In genomic region chr1:185733818-185734709, GRCh38 we compare ENCODE assay signal across 1 cellular context.
A peak's percentile ranks its signal among the peaks of the same experiment; 100 is the strongest.
TF ChIP-seq lines count a peak whose summit lies in the region.

Gene HMCN1 (plus strand): TSS chr1:185734391. CDS start chr1:185734780, 389 bp downstream.

TF ChIP-seq in HEK293, 187 proteins besides CTCF, POLR2A, EP300 and RAD21 (continued from another document and continues in another):
- TF ChIP-seq ZNF350 (tag by site-specific recombination; IDR thresholded peaks at IDR 0.05) (no peak), ZSCAN16 (tag by site-specific recombination; IDR thresholded peaks at IDR 0.05) (no peak), ZNF157 (tag by site-specific recombination; IDR thresholded peaks at IDR 0.05) (no peak), ZNF24 (tag by site-specific recombination; IDR thresholded peaks at IDR 0.05) (0 out of 2 replicates have a peak, but pooled peaks have one; percentile 31), ZNF184 (tag by site-specific recombination; IDR thresholded peaks at IDR 0.05) (no peak), ZNF76 (tag by site-specific recombination; IDR thresholded peaks at IDR 0.05; ENCODE audit: borderline replicate concordance, low read depth) (peak; percentile 30; the same call in 1 of the 2 replicates), HOXC10 (CRISPR knock-in tag; IDR thresholded peaks at IDR 0.05) (no peak), ZNF510 (tag by site-specific recombination; IDR thresholded peaks at IDR 0.05; ENCODE audit: insufficient replicate concordance) (no peak), ZNF132 (tag by site-specific recombination; IDR thresholded peaks at IDR 0.05; ENCODE audit: borderline replicate concordance) (no peak), GLI4 (tag by site-specific recombination; IDR thresholded peaks at IDR 0.05) (no peak), ZNF677 (tag by site-specific recombination; IDR thresholded peaks at IDR 0.05) (0 out of 2 replicates have a peak, but pooled peaks have one; percentile 11), ZNF324 (tag by site-specific recombination; IDR thresholded peaks at IDR 0.05) (peak; percentile 66; the same call in 1 of the 2 replicates), ZBTB20 (tag by site-specific recombination; IDR thresholded peaks at IDR 0.05) (peak; percentile 32), ZFP37 (tag by site-specific recombination; IDR thresholded peaks at IDR 0.05) (peak; percentile 82; the same call in 1 of the 2 replicates), ZNF341 (tag by site-specific recombination; IDR thresholded peaks at IDR 0.05; ENCODE audit: low read depth) (peak; percentile 62), ZNF10 (tag by site-specific recombination; IDR thresholded peaks at IDR 0.05) (peak; percentile 97), ZBTB17 (tag by site-specific recombination; IDR thresholded peaks at IDR 0.05) (peak; percentile 90), ZNF768 (tag by site-specific recombination; IDR thresholded peaks at IDR 0.05) (no peak), ZNF366 (tag by site-specific recombination; conservative IDR thresholded peaks at IDR 0.05) (peak; percentile 80), ZNF610 (tag by site-specific recombination; IDR thresholded peaks at IDR 0.05; ENCODE audit: borderline replicate concordance) (no peak), SP3 (tag by site-specific recombination; IDR thresholded peaks at IDR 0.05) (peak; percentile 47), GLIS1 (tag by site-specific recombination; IDR thresholded peaks at IDR 0.05) (peak; percentile 89), ZNF501 (tag by site-specific recombination; IDR thresholded peaks at IDR 0.05) (peak; percentile 30), ZNF837 (tag by site-specific recombination; IDR thresholded peaks at IDR 0.05) (no peak), ZNF654 (tag by site-specific recombination; IDR thresholded peaks at IDR 0.05; ENCODE audit: low read depth) (no peak), GLIS2 (tag by site-specific recombination; IDR thresholded peaks at IDR 0.05) (peak; percentile 92), ZNF37A (tag by site-specific recombination; IDR thresholded peaks at IDR 0.05) (no peak), ZBTB7A (tag by site-specific recombination; IDR thresholded peaks at IDR 0.05; ENCODE audit: low read depth) (no peak), ZXDB (tag by site-specific recombination; IDR thresholded peaks at IDR 0.05) (peak; percentile 68), ZBTB8A (tag by site-specific recombination; IDR thresholded peaks at IDR 0.05) (peak; percentile 68), ZBTB6 (tag by site-specific recombination; IDR thresholded peaks at IDR 0.05) (peak; percentile 59), ZNF112 (tag by site-specific recombination; IDR thresholded peaks at IDR 0.05) (no peak), ZNF660 (tag by site-specific recombination; IDR thresholded peaks at IDR 0.05) (0 out of 2 replicates have a peak, but pooled peaks have one; percentile 73), ZNF558 (tag by site-specific recombination; IDR thresholded peaks at IDR 0.05) (peak; percentile 35; the same call in 1 of the 2 replicates), ZNF529 (tag by site-specific recombination; IDR thresholded peaks at IDR 0.05; ENCODE audit: insufficient replicate concordance) (no peak), ZNF214 (tag by site-specific recombination; IDR thresholded peaks at IDR 0.05; ENCODE audit: borderline replicate concordance) (no peak), ZNF843 (tag by site-specific recombination; IDR thresholded peaks at IDR 0.05) (peak; percentile 62), ZNF473 (tag by site-specific recombination; IDR thresholded peaks at IDR 0.05) (no peak), TRIM28 (IDR thresholded peaks at IDR 0.05; ENCODE audit: borderline replicate concordance, low read length) (no peak), TCF7L2 (IDR thresholded peaks at IDR 0.05; ENCODE audit: borderline replicate concordance, low read depth, low read length) (peak; percentile 44; the same call in 1 of the 2 replicates), ZNF658 (tag by site-specific recombination; IDR thresholded peaks at IDR 0.05) (no peak), ZNF626 (tag by site-specific recombination; IDR thresholded peaks at IDR 0.05) (0 out of 2 replicates have a peak, but pooled peaks have one; percentile 22), ZNF354C (tag by site-specific recombination; IDR thresholded peaks at IDR 0.05; ENCODE audit: borderline replicate concordance, low read depth) (no peak), ZSCAN30 (tag by site-specific recombination; IDR thresholded peaks at IDR 0.05) (peak; percentile 76; the same call in 1 of the 2 replicates), BCL11A (tag by site-specific recombination; IDR thresholded peaks at IDR 0.05; ENCODE audit: low read depth) (peak; percentile 39; the same call in 1 of the 2 replicates), ZNF175 (tag by site-specific recombination; IDR thresholded peaks at IDR 0.05) (no peak), IKZF3 (tag by site-specific recombination; IDR thresholded peaks at IDR 0.05) (peak; percentile 86), ZBTB26 (tag by site-specific recombination; optimal IDR thresholded peaks at IDR 0.05) (peak; percentile 37), ZEB2 (tag by site-specific recombination; IDR thresholded peaks at IDR 0.05) (peak; percentile 86), FEZF1 (tag by site-specific recombination; IDR thresholded peaks at IDR 0.05) (0 out of 2 replicates have a peak, but pooled peaks have one; percentile 15), ZNF335 (tag by site-specific recombination; conservative IDR thresholded peaks at IDR 0.05) (peak; percentile 92), ZNF596 (tag by site-specific recombination; IDR thresholded peaks at IDR 0.05) (0 out of 2 replicates have a peak, but pooled peaks have one; percentile 37), ZNF148 (tag by site-specific recombination; IDR thresholded peaks at IDR 0.05; ENCODE audit: borderline replicate concordance) (no peak)
- TF ChIP-seq, protein P1, sequence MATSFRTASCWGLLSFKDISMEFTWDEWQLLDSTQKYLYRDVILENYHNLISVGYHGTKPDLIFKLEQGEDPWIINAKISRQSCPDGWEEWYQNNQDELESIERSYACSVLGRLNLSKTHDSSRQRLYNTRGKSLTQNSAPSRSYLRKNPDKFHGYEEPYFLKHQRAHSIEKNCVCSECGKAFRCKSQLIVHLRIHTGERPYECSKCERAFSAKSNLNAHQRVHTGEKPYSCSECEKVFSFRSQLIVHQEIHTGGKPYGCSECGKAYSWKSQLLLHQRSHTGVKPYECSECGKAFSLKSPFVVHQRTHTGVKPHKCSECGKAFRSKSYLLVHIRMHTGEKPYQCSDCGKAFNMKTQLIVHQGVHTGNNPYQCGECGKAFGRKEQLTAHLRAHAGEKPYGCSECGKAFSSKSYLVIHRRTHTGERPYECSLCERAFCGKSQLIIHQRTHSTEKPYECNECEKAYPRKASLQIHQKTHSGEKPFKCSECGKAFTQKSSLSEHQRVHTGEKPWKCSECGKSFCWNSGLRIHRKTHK (tag by site-specific recombination; IDR thresholded peaks at IDR 0.05) = no peak
- TF ChIP-seq, protein P2, sequence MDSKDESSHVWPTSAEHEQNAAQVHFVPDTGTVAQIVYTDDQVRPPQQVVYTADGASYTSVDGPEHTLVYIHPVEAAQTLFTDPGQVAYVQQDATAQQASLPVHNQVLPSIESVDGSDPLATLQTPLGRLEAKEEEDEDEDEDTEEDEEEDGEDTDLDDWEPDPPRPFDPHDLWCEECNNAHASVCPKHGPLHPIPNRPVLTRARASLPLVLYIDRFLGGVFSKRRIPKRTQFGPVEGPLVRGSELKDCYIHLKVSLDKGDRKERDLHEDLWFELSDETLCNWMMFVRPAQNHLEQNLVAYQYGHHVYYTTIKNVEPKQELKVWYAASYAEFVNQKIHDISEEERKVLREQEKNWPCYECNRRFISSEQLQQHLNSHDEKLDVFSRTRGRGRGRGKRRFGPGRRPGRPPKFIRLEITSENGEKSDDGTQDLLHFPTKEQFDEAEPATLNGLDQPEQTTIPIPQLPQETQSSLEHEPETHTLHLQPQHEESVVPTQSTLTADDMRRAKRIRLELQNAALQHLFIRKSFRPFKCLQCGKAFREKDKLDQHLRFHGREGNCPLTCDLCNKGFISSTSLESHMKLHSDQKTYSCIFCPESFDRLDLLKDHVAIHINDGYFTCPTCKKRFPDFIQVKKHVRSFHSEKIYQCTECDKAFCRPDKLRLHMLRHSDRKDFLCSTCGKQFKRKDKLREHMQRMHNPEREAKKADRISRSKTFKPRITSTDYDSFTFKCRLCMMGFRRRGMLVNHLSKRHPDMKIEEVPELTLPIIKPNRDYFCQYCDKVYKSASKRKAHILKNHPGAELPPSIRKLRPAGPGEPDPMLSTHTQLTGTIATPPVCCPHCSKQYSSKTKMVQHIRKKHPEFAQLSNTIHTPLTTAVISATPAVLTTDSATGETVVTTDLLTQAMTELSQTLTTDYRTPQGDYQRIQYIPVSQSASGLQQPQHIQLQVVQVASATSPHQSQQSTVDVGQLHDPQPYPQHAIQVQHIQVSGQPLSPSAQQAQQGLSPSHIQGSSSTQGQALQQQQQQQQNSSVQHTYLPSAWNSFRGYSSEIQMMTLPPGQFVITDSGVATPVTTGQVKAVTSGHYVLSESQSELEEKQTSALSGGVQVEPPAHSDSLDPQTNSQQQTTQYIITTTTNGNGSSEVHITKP (tag by site-specific recombination; IDR thresholded peaks at IDR 0.05) = peak; percentile 96
- TF ChIP-seq, protein P3, sequence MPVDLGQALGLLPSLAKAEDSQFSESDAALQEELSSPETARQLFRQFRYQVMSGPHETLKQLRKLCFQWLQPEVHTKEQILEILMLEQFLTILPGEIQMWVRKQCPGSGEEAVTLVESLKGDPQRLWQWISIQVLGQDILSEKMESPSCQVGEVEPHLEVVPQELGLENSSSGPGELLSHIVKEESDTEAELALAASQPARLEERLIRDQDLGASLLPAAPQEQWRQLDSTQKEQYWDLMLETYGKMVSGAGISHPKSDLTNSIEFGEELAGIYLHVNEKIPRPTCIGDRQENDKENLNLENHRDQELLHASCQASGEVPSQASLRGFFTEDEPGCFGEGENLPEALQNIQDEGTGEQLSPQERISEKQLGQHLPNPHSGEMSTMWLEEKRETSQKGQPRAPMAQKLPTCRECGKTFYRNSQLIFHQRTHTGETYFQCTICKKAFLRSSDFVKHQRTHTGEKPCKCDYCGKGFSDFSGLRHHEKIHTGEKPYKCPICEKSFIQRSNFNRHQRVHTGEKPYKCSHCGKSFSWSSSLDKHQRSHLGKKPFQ (tag by site-specific recombination; IDR thresholded peaks at IDR 0.05) = peak; percentile 96
- TF ChIP-seq, protein P4, sequence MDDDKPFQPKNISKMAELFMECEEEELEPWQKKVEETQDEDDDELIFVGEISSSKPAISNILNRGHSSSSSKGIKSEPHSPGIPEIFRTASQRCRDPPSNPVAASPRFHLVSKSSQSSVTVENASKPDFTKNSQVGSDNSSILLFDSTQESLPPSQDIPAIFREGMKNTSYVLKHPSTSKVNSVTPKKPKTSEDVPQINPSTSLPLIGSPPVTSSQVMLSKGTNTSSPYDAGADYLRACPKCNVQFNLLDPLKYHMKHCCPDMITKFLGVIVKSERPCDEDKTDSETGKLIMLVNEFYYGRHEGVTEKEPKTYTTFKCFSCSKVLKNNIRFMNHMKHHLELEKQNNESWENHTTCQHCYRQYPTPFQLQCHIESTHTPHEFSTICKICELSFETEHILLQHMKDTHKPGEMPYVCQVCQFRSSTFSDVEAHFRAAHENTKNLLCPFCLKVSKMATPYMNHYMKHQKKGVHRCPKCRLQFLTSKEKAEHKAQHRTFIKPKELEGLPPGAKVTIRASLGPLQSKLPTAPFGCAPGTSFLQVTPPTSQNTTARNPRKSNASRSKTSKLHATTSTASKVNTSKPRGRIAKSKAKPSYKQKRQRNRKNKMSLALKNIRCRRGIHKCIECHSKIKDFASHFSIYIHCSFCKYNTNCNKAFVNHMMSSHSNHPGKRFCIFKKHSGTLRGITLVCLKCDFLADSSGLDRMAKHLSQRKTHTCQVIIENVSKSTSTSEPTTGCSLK (tag by site-specific recombination; IDR thresholded peaks at IDR 0.05) = no peak
- TF ChIP-seq, protein P5, sequence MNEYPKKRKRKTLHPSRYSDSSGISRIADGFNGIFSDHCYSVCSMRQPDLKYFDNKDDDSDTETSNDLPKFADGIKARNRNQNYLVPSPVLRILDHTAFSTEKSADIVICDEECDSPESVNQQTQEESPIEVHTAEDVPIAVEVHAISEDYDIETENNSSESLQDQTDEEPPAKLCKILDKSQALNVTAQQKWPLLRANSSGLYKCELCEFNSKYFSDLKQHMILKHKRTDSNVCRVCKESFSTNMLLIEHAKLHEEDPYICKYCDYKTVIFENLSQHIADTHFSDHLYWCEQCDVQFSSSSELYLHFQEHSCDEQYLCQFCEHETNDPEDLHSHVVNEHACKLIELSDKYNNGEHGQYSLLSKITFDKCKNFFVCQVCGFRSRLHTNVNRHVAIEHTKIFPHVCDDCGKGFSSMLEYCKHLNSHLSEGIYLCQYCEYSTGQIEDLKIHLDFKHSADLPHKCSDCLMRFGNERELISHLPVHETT (tag by site-specific recombination; IDR thresholded peaks at IDR 0.05) = peak; percentile 55
